ENCODE assay signal across 27 cellular contexts in the genomic region with DNA sequence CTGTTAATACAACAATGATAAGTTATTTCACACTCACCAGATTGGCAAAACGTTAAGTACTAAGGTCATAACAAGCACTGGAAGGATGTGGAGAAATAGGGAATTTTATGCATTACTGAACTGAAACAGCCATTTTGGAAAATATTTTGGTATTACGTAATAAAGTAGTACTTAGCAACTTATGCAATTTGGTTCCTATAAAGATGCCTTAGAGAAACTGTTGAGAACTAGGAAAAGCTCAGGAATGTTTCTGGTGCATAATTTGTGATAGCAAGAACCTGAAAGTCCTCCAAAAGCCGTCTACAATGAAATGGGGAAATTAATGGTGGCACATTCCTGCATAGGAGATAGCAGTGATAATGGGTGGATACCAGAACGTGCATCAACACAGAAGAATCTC.
"Had no signal": no experiment of that assay in that cellular context is flagged by ENCODE, and none has a peak within 500 bp of the region (broad histone marks: within the 10 kb centered on the region; RNA-seq: fewer than 3 reads in every experiment).

No MANE protein-coding gene starts in this region.

- H3K36me3 ChIP-seq: breast epithelium, esophagus muscularis mucosa, gastrocnemius medialis, right atrium auricular region, spleen, tibial nerve had no signal

- H3K27me3 ChIP-seq: breast epithelium, esophagus muscularis mucosa, gastrocnemius medialis, hepatocyte, right atrium auricular region, spleen, tibial nerve had no signal

- ATAC-seq: activated T-cell treated with anti-CD3 and anti-CD28 coated beads, Interleukin-2, amount 50 U/mL, for 72 hours; gastrocnemius medialis; left ventricle myocardium superior; naive thymus-derived CD8-positive, alpha-beta T cell had no signal

- H3K9me3 ChIP-seq: breast epithelium, esophagus muscularis mucosa, gastrocnemius medialis, right atrium auricular region, tibial nerve had no signal

- H2AFZ ChIP-seq: hepatocyte had no signal

- H3K27ac ChIP-seq: breast epithelium, esophagus muscularis mucosa, gastrocnemius medialis, hepatocyte, right atrium auricular region, spleen, tibial nerve had no signal

- DNase-seq: activated CD4-positive, alpha-beta T cell treated with anti-CD3 and anti-CD28 coated beads for 4 hours; activated CD4-positive, alpha-beta T cell treated with anti-CD3 and anti-CD28 coated beads, Interleukin-2, amount 50 U/mL, for 4 hours; activated CD4-positive, CD25-positive, alpha-beta regulatory T cell; activated naive CD4-positive, alpha-beta T cell treated with Interleukin-2 at 50 U/mL for 16 hours; activated naive CD8-positive, alpha-beta T cell treated with anti-CD3 and anti-CD28 coated beads for 36 hours; activated T-cell treated with anti-CD3 and anti-CD28 coated beads for 4 hours; activated T-cell treated with anti-CD3 and anti-CD28 coated beads, Interleukin-2, amount 50 U/mL, for 72 hours; amniotic stem cell; central memory CD4-positive, alpha-beta T cell; endodermal cell; glutamatergic neuron; islet precursor cell; left cardiac atrium; left ventricle myocardium superior; midbrain; naive thymus-derived CD8-positive, alpha-beta T cell; nucleus accumbens; spleen; stimulated activated CD4-positive, alpha-beta T cell treated with anti-CD3 and anti-CD28 coated beads, Interleukin-2, amount 100 ng/mL, for 48 hours; stimulated activated naive CD4-positive, alpha-beta T cell treated with Interleukin-2 at 50 U/mL for 16 hours; T-helper 1 cell had no signal

- H3K79me2 ChIP-seq: hepatocyte had no signal

- H3K4me2 ChIP-seq: hepatocyte had no signal

- H3K4me3 ChIP-seq: breast epithelium, esophagus muscularis mucosa, gastrocnemius medialis, hepatocyte, right atrium auricular region, spleen, tibial nerve had no signal

- H3K4me1 ChIP-seq: breast epithelium, esophagus muscularis mucosa, gastrocnemius medialis, right atrium auricular region, tibial nerve had no signal
